8 cellular contexts compared by ENCODE assay signal in the genomic region with DNA sequence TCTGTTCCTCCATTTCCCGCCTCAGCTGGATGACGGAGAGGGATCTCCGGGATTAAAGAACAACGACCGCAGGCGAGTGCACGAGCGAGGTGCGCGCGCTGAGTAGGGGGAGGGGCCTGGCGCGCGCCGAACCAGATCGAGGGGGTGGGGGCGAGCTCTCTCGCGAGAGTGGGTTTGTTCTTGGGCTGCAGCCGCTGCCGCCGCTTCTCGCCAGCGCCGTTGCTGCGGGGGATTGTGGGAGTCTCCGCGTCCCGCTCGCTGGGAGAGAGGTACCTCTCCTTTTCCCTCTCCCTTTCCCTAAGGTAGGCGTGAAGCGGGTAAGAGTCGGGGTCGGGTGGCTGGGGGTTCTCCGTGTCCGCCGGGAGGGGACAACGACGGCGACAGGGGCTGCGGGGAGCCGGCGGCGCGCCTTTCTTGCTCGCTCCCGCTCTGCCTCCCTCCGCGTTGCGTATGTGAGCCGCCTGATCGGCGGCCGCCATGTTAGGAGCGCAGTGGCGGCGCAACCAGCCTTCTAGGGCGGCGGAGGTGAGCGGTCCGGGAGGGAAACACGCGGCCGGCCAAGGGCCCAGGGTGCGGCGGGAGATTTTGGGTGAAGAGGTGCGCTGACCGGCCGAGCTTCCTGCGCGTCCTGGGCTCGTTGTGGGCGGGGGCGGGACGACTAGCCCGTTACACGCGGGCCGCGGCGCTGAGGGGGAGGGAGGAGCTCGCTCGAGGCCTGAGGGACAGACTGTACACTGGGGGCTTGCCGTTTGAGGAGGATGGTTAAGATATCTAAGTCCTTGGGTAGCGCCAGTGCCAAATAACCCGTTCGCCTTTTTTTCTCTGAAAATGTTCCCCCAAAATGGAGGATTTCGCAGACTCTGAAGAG. TPM values are rescaled to one million over a fixed set of nuclear protein-coding genes. Genes with fewer than 3 reads are reported as not detected.
A peak's percentile ranks its signal among the peaks of the same experiment; 100 is the strongest.
DNase-seq lines count a peak whose midpoint lies in the region; FAIRE-seq and TF ChIP-seq lines count a peak whose summit lies in the region.

A gene with protein sequence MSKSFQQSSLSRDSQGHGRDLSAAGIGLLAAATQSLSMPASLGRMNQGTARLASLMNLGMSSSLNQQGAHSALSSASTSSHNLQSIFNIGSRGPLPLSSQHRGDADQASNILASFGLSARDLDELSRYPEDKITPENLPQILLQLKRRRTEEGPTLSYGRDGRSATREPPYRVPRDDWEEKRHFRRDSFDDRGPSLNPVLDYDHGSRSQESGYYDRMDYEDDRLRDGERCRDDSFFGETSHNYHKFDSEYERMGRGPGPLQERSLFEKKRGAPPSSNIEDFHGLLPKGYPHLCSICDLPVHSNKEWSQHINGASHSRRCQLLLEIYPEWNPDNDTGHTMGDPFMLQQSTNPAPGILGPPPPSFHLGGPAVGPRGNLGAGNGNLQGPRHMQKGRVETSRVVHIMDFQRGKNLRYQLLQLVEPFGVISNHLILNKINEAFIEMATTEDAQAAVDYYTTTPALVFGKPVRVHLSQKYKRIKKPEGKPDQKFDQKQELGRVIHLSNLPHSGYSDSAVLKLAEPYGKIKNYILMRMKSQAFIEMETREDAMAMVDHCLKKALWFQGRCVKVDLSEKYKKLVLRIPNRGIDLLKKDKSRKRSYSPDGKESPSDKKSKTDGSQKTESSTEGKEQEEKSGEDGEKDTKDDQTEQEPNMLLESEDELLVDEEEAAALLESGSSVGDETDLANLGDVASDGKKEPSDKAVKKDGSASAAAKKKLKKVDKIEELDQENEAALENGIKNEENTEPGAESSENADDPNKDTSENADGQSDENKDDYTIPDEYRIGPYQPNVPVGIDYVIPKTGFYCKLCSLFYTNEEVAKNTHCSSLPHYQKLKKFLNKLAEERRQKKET (plus strand): TSS at position 237 of the 868 bp plus-strand sequence. CDS start 13,676 bp downstream, outside the sequence.

- H3K9ac ChIP-seq in neuronal stem cell (ENCODE audit: low read depth, low read length, poor library complexity) = peak within 1 kb of the TSS; percentile 99

- peak within 1 kb of the TSS; percentile 82 for H2BK15ac ChIP-seq in neuronal stem cell (ENCODE audit: low read length)

- peak within 1 kb of the TSS; percentile 93 for H3K4me3 ChIP-seq in HEK293 (ENCODE audit: low read depth, low read length)
- peak within 1 kb of the TSS; percentile 75 to 98 for H3K4me3 ChIP-seq in neuronal stem cell (ENCODE audit: low read length in 2 of 2)

- H3K36me3 ChIP-seq in HEK293 (ENCODE audit: control insufficient read depth in 2 of 2, insufficient read depth in 1 of 2, low read length in 2 of 2) = peaks cover 0 to 3% of the 10 kb centered on the region in 2 experiments; a peak in 2 of 3 replicates
- peaks cover 0 to 30% of the 10 kb centered on the region in 2 donors for H3K36me3 ChIP-seq in neuronal stem cell (replicated peaks in 1 of 2; ENCODE audit: control insufficient read depth in 2 of 2, insufficient read depth in 2 of 2, low read length in 2 of 2)

- no peaks in the 10 kb centered on the region for H3K79me1 ChIP-seq in neuronal stem cell (ENCODE audit: low read depth, low read length)

- H4K8ac ChIP-seq in neuronal stem cell (ENCODE audit: low read depth, low read length) = peak within 1 kb of the TSS; percentile 93

- peak within 1 kb of the TSS; percentile 83 for H2AFZ ChIP-seq in neuronal stem cell (ENCODE audit: low read length)

- H3K4me1 ChIP-seq in HEK293 (ENCODE audit: control insufficient read depth, insufficient read depth, low read length) = peaks cover 30% of the 10 kb centered on the region
- peaks cover 2 to 5% of the 10 kb centered on the region in 2 donors for H3K4me1 ChIP-seq in neuronal stem cell (ENCODE audit: control insufficient read depth in 2 of 2, insufficient read depth in 1 of 2, low read depth in 1 of 2, low read length in 2 of 2)

- DNase-seq in MV-4-11 (lab: John Stamatoyannopoulos, UW) = peak; percentile 93
- DNase-seq in SK-MEL-5 (ENCODE audit: low read depth, low spot score) = peak; percentile 95
- peak; percentile 93 for DNase-seq in activated naive CD4-positive, alpha-beta T cell treated with Interleukin-2 at 50 U/mL for 16 hours
- peak; percentile 94 for DNase-seq in foreskin melanocyte
- DNase-seq in neuronal stem cell (ENCODE audit: low spot score) = peak; percentile 95

- peak within 1 kb of the TSS; percentile 99 for H3K23ac ChIP-seq in neuronal stem cell (ENCODE audit: low read depth, low read length, poor library complexity)

- H2BK12ac ChIP-seq in neuronal stem cell (ENCODE audit: low read length) = peak within 1 kb of the TSS; percentile 80

- peak within 1 kb of the TSS; percentile 37 for H3K4me2 ChIP-seq in neuronal stem cell (ENCODE audit: insufficient read depth, low read length, poor library complexity, severe bottlenecking)

- H2AK5ac ChIP-seq in neuronal stem cell (ENCODE audit: low read depth, low read length) = peak within 1 kb of the TSS; percentile 99

- POLR2A ChIA-PET in HEK293 (lab: Yijun Ruan, JAX) = interaction anchor here (0.6 to 2.6 kb wide), 34 partner anchors 9 to 751 kb away, joined by 3 to 62 read pairs (median 4); a partner anchor contains a TSS

- peak within 1 kb of the TSS; percentile 97 for H3K4ac ChIP-seq in neuronal stem cell (ENCODE audit: low read length)

- TF ChIP-seq CTCF in HEK293 (tag by site-specific recombination; IDR thresholded peaks at IDR 0.05) (no peak; the same call in 1 of the 2 replicates), subcutaneous adipose tissue (IDR thresholded peaks at IDR 0.05; ENCODE audit: low read depth) (no peak)

- FAIRE-seq in G401.6 (lab: Jason Lieb, UNC) = peak; percentile 96

- H3K27ac ChIP-seq in HEK293 (ENCODE audit: extremely low read depth, low read depth, low read length) (peak within 1 kb of the TSS; percentile 100), neuronal stem cell (replicated peaks; ENCODE audit: low read length) (peak within 1 kb of the TSS; percentile 98)

- no CpG with 5 or more reads among the region's 88 CpGs for WGBS in neuronal stem cell (ENCODE audit: extremely low coverage in 2 of 2, insufficient read length in 2 of 2, insufficient replicate concordance in 1 of 2), 2 donors

- H2BK120ac ChIP-seq in neuronal stem cell (ENCODE audit: low read depth, low read length) = peak within 1 kb of the TSS; percentile 100

- no peaks in the 10 kb centered on the region for H3K9me3 ChIP-seq in HEK293 (ENCODE audit: control insufficient read depth, insufficient read depth, low read depth, low read length)
- no peaks in the 10 kb centered on the region for H3K9me3 ChIP-seq in neuronal stem cell (replicated peaks in 1 of 2; ENCODE audit: control insufficient read depth in 2 of 2, insufficient read depth in 1 of 2, low read depth in 1 of 2, low read length in 2 of 2)

- H3K18ac ChIP-seq in neuronal stem cell (ENCODE audit: low read length) = peak within 1 kb of the TSS; percentile 99

- CTCF ChIA-PET in HEK293 (lab: Yijun Ruan, JAX) = interaction anchor here (0.6 to 1.8 kb wide), 8 partner anchors 9 to 1122 kb away, joined by 3 to 6 read pairs (median 4); a partner anchor contains a TSS

- H3K14ac ChIP-seq in neuronal stem cell (ENCODE audit: low read length) = peak within 1 kb of the TSS; percentile 67

- no peaks in the 10 kb centered on the region for H3K27me3 ChIP-seq in neuronal stem cell (ENCODE audit: control insufficient read depth in 3 of 3, insufficient read depth in 3 of 3, low read depth in 1 of 3, low read length in 3 of 3)

- peak within 1 kb of the TSS; percentile 99 for H2BK5ac ChIP-seq in neuronal stem cell (ENCODE audit: low read length)

- in situ Hi-C loops in SK-MEL-5 (cut with HindIII; ENCODE audit: low pct_unique_long_range_greater_than_20kb, low sequenced_read_pairs) = no loop called here

- peak within 1 kb of the TSS; percentile 97 for H4K91ac ChIP-seq in neuronal stem cell (ENCODE audit: low read depth, low read length, poor library complexity)

TF ChIP-seq in HEK293, 187 proteins besides CTCF, POLR2A, EP300 and RAD21 (continues in another document):
- TF ChIP-seq ZNF510 (tag by site-specific recombination; IDR thresholded peaks at IDR 0.05; ENCODE audit: insufficient replicate concordance) (peak; percentile 3), ZNF2 (tag by site-specific recombination; IDR thresholded peaks at IDR 0.05) (peak; percentile 61), KLF10 (tag by site-specific recombination; IDR thresholded peaks at IDR 0.05) (peak; percentile 84), ZNF596 (tag by site-specific recombination; IDR thresholded peaks at IDR 0.05) (peak; percentile 49; the same call in 1 of the 2 replicates), ZNF157 (tag by site-specific recombination; IDR thresholded peaks at IDR 0.05) (no peak), TRIM28 (IDR thresholded peaks at IDR 0.05; ENCODE audit: borderline replicate concordance, low read length) (no peak), ZBTB1 (tag by site-specific recombination; IDR thresholded peaks at IDR 0.05) (no peak; the same call in 1 of the 2 replicates)
- TF ChIP-seq, protein P1, sequence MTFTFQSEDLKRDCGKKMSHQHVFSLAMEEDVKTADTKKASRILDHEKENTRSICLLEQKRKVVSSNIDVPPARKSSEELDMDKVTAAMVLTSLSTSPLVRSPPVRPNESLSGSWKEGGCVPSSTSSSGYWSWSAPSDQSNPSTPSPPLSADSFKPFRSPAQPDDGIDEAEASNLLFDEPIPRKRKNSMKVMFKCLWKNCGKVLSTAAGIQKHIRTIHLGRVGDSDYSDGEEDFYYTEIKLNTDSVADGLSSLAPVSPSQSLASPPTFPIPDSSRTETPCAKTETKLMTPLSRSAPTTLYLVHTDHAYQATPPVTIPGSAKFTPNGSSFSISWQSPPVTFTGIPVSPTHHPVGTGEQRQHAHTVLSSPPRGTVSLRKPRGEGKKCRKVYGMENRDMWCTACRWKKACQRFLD (tag by site-specific recombination; IDR thresholded peaks at IDR 0.05) = no peak

RNA-seq across cellular contexts. Expression of the gene that starts here (rescaled TPM):
- 282 and 295 TPM in 2 replicates for total RNA-seq in SK-MEL-5 (2014; rRNA removed; shearing (Covaris generic))
- polyA plus RNA-seq in SK-MEL-5 (2015; cell fraction: cytosol; rRNA removed) = 108 and 156 TPM in 2 replicates
- 305 and 401 TPM in 2 replicates for polyA plus RNA-seq in SK-MEL-5 (2015; cell fraction: nucleus; rRNA removed)
- polyA plus RNA-seq in neuronal stem cell (2013, experiment 1 of 2) = 252 TPM
- polyA plus RNA-seq in neuronal stem cell (2013, experiment 2 of 2) = 246 TPM
- 100 to 1,000 TPM; 220 to 244 (median 234) TPM for total RNA-seq in subcutaneous adipose tissue

Comparison
In these comparisons a context has a peak if more than half of its experiments do, and no peak if none do; other contexts are left out.
1. Peak in every context shown above with its lines: DNase-seq, H3K4me3 ChIP-seq and H3K27ac ChIP-seq.